ENCODE assay signal across 31 cellular contexts in the genomic region with DNA sequence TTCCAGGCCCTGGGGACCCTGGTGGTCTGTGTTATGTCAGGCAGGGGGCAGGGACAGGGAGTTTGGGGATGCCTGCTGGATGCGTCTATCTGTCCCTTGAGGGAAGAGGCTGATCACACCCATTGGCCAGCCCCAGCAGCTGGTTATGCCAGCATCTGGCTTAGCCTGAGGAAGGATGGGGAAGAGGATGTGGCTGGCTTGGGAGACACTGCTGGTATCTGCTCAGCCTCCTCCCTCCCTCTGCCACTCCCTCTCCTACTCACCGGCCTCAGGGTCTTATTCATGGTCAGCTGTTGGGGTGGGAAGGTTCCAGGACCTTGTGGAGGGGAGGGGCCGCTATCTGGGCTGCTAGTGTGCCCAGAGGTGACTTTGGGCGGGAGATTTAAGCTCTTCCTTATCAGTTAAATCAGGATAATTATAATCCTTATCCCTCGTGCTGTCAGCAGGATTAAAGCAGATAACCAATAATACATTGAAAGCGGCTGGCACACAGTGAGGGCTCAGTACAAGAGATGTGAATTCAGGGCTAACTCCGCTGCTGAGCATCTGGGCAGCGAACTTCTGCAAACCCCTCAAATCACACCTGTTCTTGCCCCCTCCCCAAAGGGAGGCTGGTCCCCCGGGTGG. TPM values are rescaled to one million over a fixed set of nuclear protein-coding genes. Genes with fewer than 3 reads are reported as not detected.
A peak's percentile ranks its signal among the peaks of the same experiment; 100 is the strongest.
DNase-seq lines count a peak whose midpoint lies in the region; ATAC-seq and TF ChIP-seq lines count a peak whose summit lies in the region.
"Had no signal": no experiment of that assay in that cellular context is flagged by ENCODE, and none has a peak within 500 bp of the region (broad histone marks: within the 10 kb centered on the region; RNA-seq: fewer than 3 reads in every experiment).

No MANE protein-coding gene starts in this region.

- H3K36me3 ChIP-seq in endodermal cell (ENCODE audit: control insufficient read depth, insufficient read depth, low read length) (no peaks in the 10 kb centered on the region), osteoblast (ENCODE audit: insufficient read depth, low read length) (no peaks in the 10 kb centered on the region)
- H3K36me3 ChIP-seq: esophagus muscularis mucosa, left lung, MG63, prostate gland, upper lobe of left lung had no signal

- H2AFZ ChIP-seq in osteoblast (ENCODE audit: low read length), result no peak overlapping the region

- H3K4me1 ChIP-seq in endodermal cell (ENCODE audit: control insufficient read depth, insufficient read depth, low read length) (peaks cover 35% of the 10 kb centered on the region), osteoblast (ENCODE audit: insufficient read depth, low read length) (peaks cover 8% of the 10 kb centered on the region)
- H3K4me1 ChIP-seq: left lung, prostate gland, upper lobe of left lung had no signal

- no peaks in the 10 kb centered on the region for H3K9me3 Mint-ChIP-seq in endodermal cell
- H3K9me3 Mint-ChIP-seq: activated T-cell treated with anti-CD3 and anti-CD28 coated beads, Interleukin-2, amount 50 U/mL, for 4 hours; central memory CD8-positive, alpha-beta T cell; IgD-negative memory B cell; neural crest cell; stimulated activated naive CD8-positive, alpha-beta T cell treated with anti-CD3 and anti-CD28 coated beads, Interleukin-15, amount 100 ng/mL, for 72 hours had no signal

- no peaks in the 10 kb centered on the region for H4K20me1 ChIP-seq in osteoblast (ENCODE audit: insufficient read depth, low read length)

- in situ Hi-C loops in GM13977 (cut with MboI; ENCODE audit: low pct_unique_long_range_greater_than_20kb, low sequenced_read_pairs, unreplicated experiment), result no loop called here

- H3K79me2 ChIP-seq in osteoblast (ENCODE audit: insufficient read depth, low read length), result no peaks in the 10 kb centered on the region

- peaks cover 32% of the 10 kb centered on the region for H3K4me1 Mint-ChIP-seq in endodermal cell
- H3K4me1 Mint-ChIP-seq: central memory CD8-positive, alpha-beta T cell had no signal

- H3K4me3 Mint-ChIP-seq in endodermal cell, result no peak overlapping the region
- H3K4me3 Mint-ChIP-seq: activated T-cell treated with anti-CD3 and anti-CD28 coated beads, Interleukin-2, amount 50 U/mL, for 4 hours; central memory CD8-positive, alpha-beta T cell; IgD-negative memory B cell; neural crest cell; stimulated activated naive CD8-positive, alpha-beta T cell treated with anti-CD3 and anti-CD28 coated beads, Interleukin-15, amount 100 ng/mL, for 72 hours had no signal

- no peaks in the 10 kb centered on the region for H3K27me3 ChIP-seq in endodermal cell (ENCODE audit: control insufficient read depth, insufficient read depth, low read length, poor library complexity, severe bottlenecking)
- no peaks in the 10 kb centered on the region for H3K27me3 ChIP-seq in osteoblast (ENCODE audit: insufficient read depth, low read length)
- H3K27me3 ChIP-seq: left lung, MG63, upper lobe of left lung had no signal

- H3K27ac ChIP-seq in endodermal cell (ENCODE audit: low read depth, low read length) (no peak overlapping the region), osteoblast (ENCODE audit: low read depth, low read length) (no peak overlapping the region)
- H3K27ac ChIP-seq: esophagus muscularis mucosa, HL-60, left lung, prostate gland, SK-N-MC, upper lobe of left lung had no signal

- H3K9ac ChIP-seq in endodermal cell (ENCODE audit: extremely low read depth, low read length, poor library complexity, severe bottlenecking), result no peak overlapping the region

- TF ChIP-seq CTCF in endodermal cell (conservative IDR thresholded peaks at IDR 0.05), result no peak
- no peak for TF ChIP-seq CTCF in osteoblast (IDR thresholded peaks at IDR 0.05; ENCODE audit: extremely low read depth, low read depth, low read length)
- no peak for TF ChIP-seq CTCF in GM13977 (IDR thresholded peaks at IDR 0.05; ENCODE audit: extremely low read depth, insufficient read depth, missing control alignments)

- H3K36me3 Mint-ChIP-seq in endodermal cell (ENCODE audit: low read depth), result no peaks in the 10 kb centered on the region
- H3K36me3 Mint-ChIP-seq: IgD-negative memory B cell had no signal

- ATAC-seq in HG02870 (IDR thresholded peaks at IDR 0.05; ENCODE audit: unreplicated experiment), result no peak
- ATAC-seq in GM19324 (IDR thresholded peaks at IDR 0.05; ENCODE audit: low FRiP score, unreplicated experiment), result no peak
- ATAC-seq: activated CD4-positive, CD25-positive, alpha-beta regulatory T cell treated with anti-CD3 and anti-CD28 coated beads, Interleukin-2, amount 50 U/mL, for 24 hours; activated T-cell treated with anti-CD3 and anti-CD28 coated beads, Interleukin-2, amount 50 U/mL, for 4 hours; left lung; stimulated activated naive CD8-positive, alpha-beta T cell treated with anti-CD3 and anti-CD28 coated beads, Interleukin-15, amount 100 ng/mL, for 72 hours had no signal

- H3K27me3 Mint-ChIP-seq in endodermal cell (ENCODE audit: insufficient read depth), result peaks cover 27% of the 10 kb centered on the region
- H3K27me3 Mint-ChIP-seq: IgD-negative memory B cell had no signal

- no peak overlapping the region for H3K4me2 ChIP-seq in osteoblast (ENCODE audit: insufficient read depth, low read length)

- H3K4me3 ChIP-seq in endodermal cell (ENCODE audit: low read length), result no peak overlapping the region
- no peak overlapping the region for H3K4me3 ChIP-seq in osteoblast (ENCODE audit: insufficient read depth, low read length)
- H3K4me3 ChIP-seq: esophagus muscularis mucosa, left lung, MG63, prostate gland, SK-N-MC, upper lobe of left lung had no signal

- peak; percentile 78 for DNase-seq in D341Med (ENCODE audit: low spot score)
- peak; percentile 95 for DNase-seq in NCI-H82 (lab: John Stamatoyannopoulos, UW)
- DNase-seq in endodermal cell, result peak; percentile 54
- DNase-seq in osteoblast (ENCODE audit: insufficient read length, low spot score, missing footprints), result peak; percentile 72
- no peak for DNase-seq in GM13977 (ENCODE audit: low spot score)
- no peak for DNase-seq in AML-193 (lab: John Stamatoyannopoulos, UW)
- DNase-seq: activated CD8-positive, alpha-beta memory T cell treated with anti-CD3 and anti-CD28 coated beads for 24 hours; activated naive CD4-positive, alpha-beta T cell treated with anti-CD3 and anti-CD28 coated beads, Interleukin-2, amount 50 U/mL, for 16 hours; activated T-cell treated with anti-CD3 and anti-CD28 coated beads, Interleukin-2, amount 50 U/mL, for 4 hours; aorta; effector CD4-positive, alpha-beta T cell; glutamatergic neuron; left lung; MG63; NCI-H146; NK-92 treated with Interleukin-12 subunit alpha and Interleukin-12 subunit beta, amount 100 ng/mL, for 24 hours; stimulated activated CD4-positive, alpha-beta T cell treated with anti-CD3 and anti-CD28 coated beads, Interleukin-2, amount 100 ng/mL, for 24 hours; stimulated activated naive CD8-positive, alpha-beta T cell treated with anti-CD3 and anti-CD28 coated beads, Interleukin-15, amount 100 ng/mL, for 72 hours; upper lobe of left lung had no signal

- H3K27ac Mint-ChIP-seq in endodermal cell, result no peak overlapping the region
- H3K27ac Mint-ChIP-seq: IgD-negative memory B cell had no signal

- 71 to 76% methylated on average over 2 to 8 of the region's 9 CpGs for WGBS in endodermal cell (ENCODE audit: insufficient coverage in 1 of 2, insufficient read length in 1 of 2), 2 experiments

- H3K9me3 ChIP-seq in endodermal cell (ENCODE audit: control insufficient read depth, low read length) (no peaks in the 10 kb centered on the region), osteoblast (ENCODE audit: low read depth, low read length) (no peaks in the 10 kb centered on the region)
- H3K9me3 ChIP-seq: esophagus muscularis mucosa, left lung, MG63, prostate gland, upper lobe of left lung had no signal

RNA-seq across cellular contexts. Expression of gene MLKL, which starts 36.0 kb away (rescaled TPM):
- total RNA-seq in endodermal cell (1 to 10 TPM in 1 of 2 donors, under 1 TPM in 1; 0.22 to 1.3 TPM), osteoblast (5.1 and 9.1 TPM in 2 replicates)
- polyA plus RNA-seq in endodermal cell (2013, experiment 1 of 2), result 0.57 TPM
- 0.62 TPM for polyA plus RNA-seq in endodermal cell (2013, experiment 2 of 2)
- total RNA-seq: G401, neural crest cell had no signal

RNA-seq across cellular contexts. Expression of gene FA2H, which starts 38.0 kb away (rescaled TPM):
- total RNA-seq in endodermal cell (1 to 10 TPM; 2.1 to 2.4 TPM), osteoblast (not detected in 2 replicates)
- 0.39 TPM for polyA plus RNA-seq in endodermal cell (2013, experiment 1 of 2)
- 0.50 TPM for polyA plus RNA-seq in endodermal cell (2013, experiment 2 of 2)
- total RNA-seq: G401, neural crest cell, skeletal muscle tissue had no signal

Comparison
In these comparisons a context has a peak if more than half of its experiments do, and no peak if none do; other contexts are left out.
1. DNase-seq: peak in D341Med (single experiment), NCI-H82 (single experiment), endodermal cell (single experiment) and osteoblast (single experiment); none in GM13977 (single experiment) and AML-193 (0 of 2).